In genomic region chr9:94638335-94639044, GRCh38 we compare ENCODE assay signal across 11 cellular contexts. TPM values are rescaled to one million over a fixed set of nuclear protein-coding genes. Genes with fewer than 3 reads are reported as not detected.
DNase-seq lines count a peak whose midpoint lies in the region; ATAC-seq and TF ChIP-seq lines count a peak whose summit lies in the region.
"Had no signal": no experiment of that assay in that cellular context is flagged by ENCODE, and none has a peak within 500 bp of the region (broad histone marks: within the 10 kb centered on the region; RNA-seq: fewer than 3 reads in every experiment).

No MANE protein-coding gene starts in this region.

- peak overlapping the region in 1 of 10 donors; percentile 90 for H3K27ac ChIP-seq in heart right ventricle
- H3K27ac ChIP-seq in upper lobe of right lung, result peak overlapping the region; percentile 82

- H3K36me3 ChIP-seq in heart right ventricle, result no peaks in the 10 kb centered on the region
- H3K36me3 ChIP-seq in upper lobe of right lung, result no peaks in the 10 kb centered on the region

- H3K4me1 Mint-ChIP-seq in chondrocyte (ENCODE audit: low read depth), result peaks cover 14% of the 10 kb centered on the region
- peaks cover 12 to 20% (median 13%) of the 10 kb centered on the region in 3 donors for H3K4me1 Mint-ChIP-seq in naive B cell

- TF ChIP-seq CTCF in heart right ventricle (IDR thresholded peaks at IDR 0.05) (no peak), chondrocyte (IDR thresholded peaks at IDR 0.05) (no peak), upper lobe of right lung (IDR thresholded peaks at IDR 0.05) (no peak)

- peak overlapping the region; percentile 46 to 76 (median 62) for H3K4me3 ChIP-seq in heart right ventricle
- H3K4me3 ChIP-seq in upper lobe of right lung, result peak overlapping the region; percentile 63

- H3K9me3 Mint-ChIP-seq in chondrocyte (ENCODE audit: low read depth) (no peaks in the 10 kb centered on the region), naive B cell (no peaks in the 10 kb centered on the region)

- peaks cover 13% of the 10 kb centered on the region for H3K27me3 Mint-ChIP-seq in chondrocyte (ENCODE audit: low read depth)
- peaks cover under 1 to 10% (median 2%) of the 10 kb centered on the region in 3 donors for H3K27me3 Mint-ChIP-seq in naive B cell

- H3K27me3 ChIP-seq in heart right ventricle, result peaks cover 7 to 20% (median 11%) of the 10 kb centered on the region in 7 donors
- no peaks in the 10 kb centered on the region for H3K27me3 ChIP-seq in upper lobe of right lung

- ATAC-seq in heart right ventricle (no peak), naive B cell (ENCODE audit: low read depth in 2 of 2) (peak; percentile 21 to 38), upper lobe of right lung (peak; percentile 7), HG02852 (IDR thresholded peaks at IDR 0.05; ENCODE audit: unreplicated experiment) (no peak)

- peaks cover 0 to 26% (median 7%) of the 10 kb centered on the region in 9 donors for H3K4me1 ChIP-seq in heart right ventricle
- H3K4me1 ChIP-seq in upper lobe of right lung, result peaks cover 14% of the 10 kb centered on the region

- peaks cover 2% of the 10 kb centered on the region for H3K36me3 Mint-ChIP-seq in chondrocyte (ENCODE audit: low read depth)
- H3K36me3 Mint-ChIP-seq in naive B cell, result peaks cover 0 to 8% of the 10 kb centered on the region in 2 donors

- 63 to 68% methylated on average over 15 to 16 of the region's 16 CpGs for WGBS in heart right ventricle, 2 donors

- DNase-seq in heart right ventricle (no peak), cardiac septum (ENCODE audit: low spot score) (no peak), chondrocyte (ENCODE audit: low spot score) (no peak), naive B cell (no peak), upper lobe of right lung (peak; percentile 71), hippocampal formation (lab: John Stamatoyannopoulos, UW) (no peak), NCI-H510A (lab: John Stamatoyannopoulos, UW) (no peak)
- DNase-seq: activated CD4-positive, alpha-beta T cell treated with anti-CD3 and anti-CD28 coated beads for 1 hour; COR-L47 had no signal

- H3K9me3 ChIP-seq in heart right ventricle (no peaks in the 10 kb centered on the region), upper lobe of right lung (no peaks in the 10 kb centered on the region)

- H3K4me3 Mint-ChIP-seq in chondrocyte (ENCODE audit: unreplicated experiment) (peak overlapping the region; percentile 82), naive B cell (peak overlapping the region; percentile 92 to 97 (median 96))

- H3K27ac Mint-ChIP-seq in chondrocyte (ENCODE audit: unreplicated experiment) (no peak overlapping the region), naive B cell (peak overlapping the region; percentile 96 to 99 (median 98))

- intact Hi-C loops in heart right ventricle (cut with DNase I) (no loop called here), cardiac septum (cut with DNase I) (no loop called here), upper lobe of right lung (cut with DNase I) (no loop called here)

RNA-seq across cellular contexts. Expression of gene FBP1, which starts 0.8 kb away (rescaled TPM):
- total RNA-seq in heart right ventricle, result 1 to 10 TPM in 3 of 10 donors, under 1 TPM in 7; 0.16 to 9.7 (median 0.52) TPM
- polyA plus RNA-seq in heart right ventricle, result 1 to 10 TPM in 1 of 2 donors, under 1 TPM in 1; 0.51 to 2.0 TPM
- total RNA-seq in cardiac septum, result 0.92 TPM
- not detected in 3 replicates for total RNA-seq in chondrocyte
- polyA plus RNA-seq in naive B cell (ENCODE audit: low read depth in 6 of 6), result 1 to 10 TPM; 4.2 to 6.5 (median 5.2) TPM
- total RNA-seq in upper lobe of right lung, result 357 TPM
- total RNA-seq: LHCN-M2 had no signal

RNA-seq across cellular contexts. Expression of gene FBP2, which starts 44.9 kb away (rescaled TPM):
- total RNA-seq in heart right ventricle (under 1 TPM in 1 of 10 donors, not detected in 9; 0.51 TPM), cardiac septum (not detected), chondrocyte (not detected in 3 replicates), upper lobe of right lung (not detected)
- polyA plus RNA-seq in heart right ventricle (under 1 TPM in 1 of 2 donors, not detected in 1; 0.04 TPM), naive B cell (ENCODE audit: low read depth in 6 of 6) (not detected)
- total RNA-seq: LHCN-M2 had no signal

Comparison
In these comparisons a context has a peak if more than half of its experiments do, and no peak if none do; other contexts are left out.
1. ATAC-seq: peak in naive B cell (2 of 2) and upper lobe of right lung (single experiment); none in heart right ventricle (0 of 8) and HG02852 (single experiment).
2. RNA of gene FBP1, which starts 0.8 kb away (total RNA-seq): 357 TPM in upper lobe of right lung (single experiment); 0.92 TPM in cardiac septum (single experiment), 0.16 to 9.7 TPM in heart right ventricle and not detected in chondrocyte; every median in the first group is over 10 times any median in the second.